In genomic region chr20:38161412-38161774, GRCh38 we compare ENCODE assay signal across 11 cellular contexts.
"Had no signal": no experiment of that assay in that cellular context is flagged by ENCODE, and none has a peak within 500 bp of the region (broad histone marks: within the 10 kb centered on the region; RNA-seq: fewer than 3 reads in every experiment).

No MANE protein-coding gene starts in this region.

- H2AFZ ChIP-seq: neural progenitor cell had no signal

- H3K27ac ChIP-seq: neural progenitor cell, pancreas, SK-N-MC, skin epidermis had no signal

- H3K4me3 Mint-ChIP-seq: activated CD4-positive, alpha-beta T cell treated with anti-CD3 and anti-CD28 coated beads, Interleukin-2, amount 10 ng/mL, durations not matched to agents 24 days and 14 days; activated naive CD4-positive, alpha-beta T cell treated with anti-CD3 and anti-CD28 coated beads, Interleukin-2, amount 10 ng/mL, durations not matched to agents 7 days and 5 days; activated T-helper 17 cell treated with anti-CD3 and anti-CD28 coated beads, Interleukin-2, amount 50 U/mL, for 72 hours; neural progenitor cell; T-helper 1 cell treated with Interleukin-12 subunit alpha and Interleukin-12 subunit beta and Interleukin-4 antibody, amounts not matched to agents 30 μg/mL and 1 μg/mL, for 36 hours had no signal

- H3K9me3 ChIP-seq: adrenal gland, pancreas had no signal

- H3K9me3 Mint-ChIP-seq: activated CD4-positive, alpha-beta T cell treated with anti-CD3 and anti-CD28 coated beads, Interleukin-2, amount 10 ng/mL, durations not matched to agents 24 days and 14 days; activated naive CD4-positive, alpha-beta T cell treated with anti-CD3 and anti-CD28 coated beads, Interleukin-2, amount 10 ng/mL, durations not matched to agents 7 days and 5 days; activated T-helper 17 cell treated with anti-CD3 and anti-CD28 coated beads, Interleukin-2, amount 50 U/mL, for 72 hours; neural progenitor cell; T-helper 1 cell treated with Interleukin-12 subunit alpha and Interleukin-12 subunit beta and Interleukin-4 antibody, amounts not matched to agents 30 μg/mL and 1 μg/mL, for 36 hours had no signal

- H3K4me1 ChIP-seq: pancreas had no signal

- FAIRE-seq: pancreas had no signal

- H3K27me3 ChIP-seq: adrenal gland, pancreas had no signal

- ATAC-seq: activated T-helper 17 cell treated with anti-CD3 and anti-CD28 coated beads, Interleukin-2, amount 50 U/mL, for 72 hours; pancreas had no signal

- H3K36me3 Mint-ChIP-seq: activated naive CD4-positive, alpha-beta T cell treated with anti-CD3 and anti-CD28 coated beads, Interleukin-2, amount 10 ng/mL, durations not matched to agents 7 days and 5 days; neural progenitor cell had no signal

- H3K4me3 ChIP-seq: adrenal gland, neural progenitor cell, pancreas, SK-N-MC, skin epidermis had no signal

- H3K4me2 ChIP-seq: neural progenitor cell had no signal

- DNase-seq: activated CD4-positive, alpha-beta T cell treated with anti-CD3 and anti-CD28 coated beads, Interleukin-2, amount 10 ng/mL, durations not matched to agents 24 days and 14 days; activated CD8-positive, alpha-beta memory T cell treated with anti-CD3 and anti-CD28 coated beads for 24 hours; activated naive CD4-positive, alpha-beta T cell treated with anti-CD3 and anti-CD28 coated beads, Interleukin-2, amount 10 ng/mL, durations not matched to agents 7 days and 5 days; adrenal gland; central memory CD4-positive, alpha-beta T cell had no signal

- H3K36me3 ChIP-seq: neural progenitor cell, pancreas had no signal

- H3K27ac Mint-ChIP-seq: activated CD4-positive, alpha-beta T cell treated with anti-CD3 and anti-CD28 coated beads, Interleukin-2, amount 10 ng/mL, durations not matched to agents 24 days and 14 days; activated naive CD4-positive, alpha-beta T cell treated with anti-CD3 and anti-CD28 coated beads, Interleukin-2, amount 10 ng/mL, durations not matched to agents 7 days and 5 days; activated T-helper 17 cell treated with anti-CD3 and anti-CD28 coated beads, Interleukin-2, amount 50 U/mL, for 72 hours; neural progenitor cell; T-helper 1 cell treated with Interleukin-12 subunit alpha and Interleukin-12 subunit beta and Interleukin-4 antibody, amounts not matched to agents 30 μg/mL and 1 μg/mL, for 36 hours had no signal
